In the genomic region with DNA sequence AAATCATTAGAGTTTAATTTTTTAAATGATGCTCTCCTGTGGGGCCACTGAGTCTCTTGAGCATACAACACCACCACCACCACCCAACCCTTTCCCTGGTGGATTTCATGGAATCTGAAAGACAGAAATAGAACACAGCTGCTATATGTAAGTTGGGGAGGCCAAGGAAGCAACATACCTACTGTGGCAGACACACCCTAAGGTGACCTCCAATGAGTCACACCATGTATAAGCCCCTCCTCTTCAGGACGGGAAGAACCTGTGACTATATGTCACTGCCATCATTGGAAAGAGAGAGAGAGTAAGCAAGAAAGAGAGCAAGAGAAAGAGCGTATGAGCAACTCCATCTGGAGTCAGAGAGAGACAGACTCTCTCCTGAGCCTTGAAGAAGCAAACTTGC, we compare ENCODE assay signal across 30 cellular contexts.
"Had no signal": no experiment of that assay in that cellular context is flagged by ENCODE, and none has a peak within 500 bp of the region (broad histone marks: within the 10 kb centered on the region; RNA-seq: fewer than 3 reads in every experiment).

No MANE protein-coding gene starts in this region.

- H3K4me1 Mint-ChIP-seq: immature natural killer cell; memory B cell; naive thymus-derived CD4-positive, alpha-beta T cell; stimulated activated naive B cell treated with anti-CD40 and anti-IgM and Interleukin-4, amounts not matched to agents 10 μg/mL and 1 μg/mL and 100 μg/mL, for 72 hours had no signal

- H3K9me3 ChIP-seq: pancreas, prostate gland, testis, upper lobe of right lung had no signal

- H3K27ac ChIP-seq: left ventricle myocardium inferior, pancreas, prostate gland, skin epidermis, stomach, testis, tibial artery, upper lobe of right lung had no signal

- H3K27me3 ChIP-seq: pancreas, stomach, testis, tibial artery, upper lobe of right lung had no signal

- H3K4me3 Mint-ChIP-seq: immature natural killer cell; memory B cell; naive thymus-derived CD4-positive, alpha-beta T cell; natural killer cell treated with Interleukin-12 subunit alpha and Interleukin-12 subunit beta and Interleukin-15 and Interleukin-18, amount 100 ng/mL, for 72 hours; stimulated activated naive B cell treated with anti-CD40 and anti-IgM and Interleukin-4, amounts not matched to agents 10 μg/mL and 1 μg/mL and 100 μg/mL, for 72 hours had no signal

- H3K36me3 Mint-ChIP-seq: immature natural killer cell; natural killer cell treated with Interleukin-12 subunit alpha and Interleukin-12 subunit beta and Interleukin-15 and Interleukin-18, amount 100 ng/mL, for 72 hours had no signal

- FAIRE-seq: islet of Langerhans, kidney, pancreas, urothelium cell line had no signal

- DNase-seq: hypothalamus; immature natural killer cell; kidney; left ventricle myocardium inferior; midbrain; mucosa of descending colon; naive thymus-derived CD4-positive, alpha-beta T cell; nucleus accumbens; pancreas; posterior cingulate gyrus; retina; right cardiac atrium; stimulated activated CD4-positive, alpha-beta T cell treated with anti-CD3 and anti-CD28 coated beads, Interleukin-12 subunit alpha, Interleukin-12 subunit beta, amount 100 ng/mL, for 4 hours; stimulated activated CD4-positive, alpha-beta T cell treated with anti-CD3 and anti-CD28 coated beads, Interleukin-15, amount 100 ng/mL, for 24 hours; stimulated activated CD4-positive, alpha-beta T cell treated with anti-CD3 and anti-CD28 coated beads, Interleukin-2, amount 100 ng/mL, for 24 hours; stimulated activated CD4-positive, alpha-beta T cell treated with anti-CD3 and anti-CD28 coated beads, Interleukin-4, amount 100 ng/mL, for 1 hour; stimulated activated naive B cell treated with anti-CD40 and anti-IgM and Interleukin-4, amounts not matched to agents 10 μg/mL and 1 μg/mL and 100 μg/mL, for 72 hours; stimulated activated naive CD8-positive, alpha-beta T cell treated with anti-CD3 and anti-CD28 coated beads, Interleukin-15, Interleukin-2, amounts not matched to agents 100 U/mL and 50 U/mL, for 24 hours; stomach; testis; tibial artery; trophoblast cell; upper lobe of right lung had no signal

- H3K4me1 ChIP-seq: left ventricle myocardium inferior, pancreas, prostate gland, stomach, testis, tibial artery, upper lobe of right lung had no signal

- H3K9me3 Mint-ChIP-seq: natural killer cell treated with Interleukin-12 subunit alpha and Interleukin-12 subunit beta and Interleukin-15 and Interleukin-18, amount 100 ng/mL, for 72 hours had no signal

- H3K27ac Mint-ChIP-seq: immature natural killer cell; memory B cell; natural killer cell treated with Interleukin-12 subunit alpha and Interleukin-12 subunit beta and Interleukin-15 and Interleukin-18, amount 100 ng/mL, for 72 hours; stimulated activated naive B cell treated with anti-CD40 and anti-IgM and Interleukin-4, amounts not matched to agents 10 μg/mL and 1 μg/mL and 100 μg/mL, for 72 hours had no signal

- H3K4me3 ChIP-seq: left ventricle myocardium inferior, lung, mucosa of descending colon, pancreas, prostate gland, skin epidermis, stomach, testis, tibial artery, upper lobe of right lung had no signal

- H3K36me3 ChIP-seq: left ventricle myocardium inferior, pancreas, prostate gland, stomach, tibial artery, upper lobe of right lung had no signal
